ENCODE assay signal across 12 cellular contexts in genomic region chr4:142645478-142646108, GRCh38.
A peak's percentile ranks its signal among the peaks of the same experiment; 100 is the strongest.
DNase-seq lines count a peak whose midpoint lies in the region; ATAC-seq and TF ChIP-seq lines count a peak whose summit lies in the region.
"Had no signal": no experiment of that assay in that cellular context is flagged by ENCODE, and none has a peak within 500 bp of the region (broad histone marks: within the 10 kb centered on the region; RNA-seq: fewer than 3 reads in every experiment).

No MANE protein-coding gene starts in this region.

- H3K36me3 Mint-ChIP-seq in activated CD8-positive, alpha-beta memory T cell treated with anti-CD3 and anti-CD28 coated beads, Interleukin-2, amount 10 ng/mL, durations not matched to agents 7 days and 5 days = peaks cover 8% of the 10 kb centered on the region
- H3K36me3 Mint-ChIP-seq in activated naive CD8-positive, alpha-beta T cell treated with anti-CD3 and anti-CD28 coated beads, Interleukin-2, amount 10 ng/mL, durations not matched to agents 7 days and 5 days = peaks cover 25% of the 10 kb centered on the region
- peaks cover 20% of the 10 kb centered on the region for H3K36me3 Mint-ChIP-seq in neural crest cell (ENCODE audit: low read depth)

- peaks cover 8% of the 10 kb centered on the region for H3K4me1 Mint-ChIP-seq in activated CD8-positive, alpha-beta memory T cell treated with anti-CD3 and anti-CD28 coated beads, Interleukin-2, amount 10 ng/mL, durations not matched to agents 7 days and 5 days
- peaks cover 6% of the 10 kb centered on the region for H3K4me1 Mint-ChIP-seq in activated naive CD8-positive, alpha-beta T cell treated with anti-CD3 and anti-CD28 coated beads, Interleukin-2, amount 10 ng/mL, durations not matched to agents 7 days and 5 days
- H3K4me1 Mint-ChIP-seq in neural crest cell = peaks cover 10% of the 10 kb centered on the region

- H3K9me3 Mint-ChIP-seq in activated CD8-positive, alpha-beta memory T cell treated with anti-CD3 and anti-CD28 coated beads, Interleukin-2, amount 10 ng/mL, durations not matched to agents 7 days and 5 days (ENCODE audit: low read depth) = peaks cover 6% of the 10 kb centered on the region
- H3K9me3 Mint-ChIP-seq in activated naive CD8-positive, alpha-beta T cell treated with anti-CD3 and anti-CD28 coated beads, Interleukin-2, amount 10 ng/mL, durations not matched to agents 7 days and 5 days = peaks cover 24% of the 10 kb centered on the region
- peaks cover 14% of the 10 kb centered on the region for H3K9me3 Mint-ChIP-seq in neural crest cell

- CTCF ChIA-PET in activated CD8-positive, alpha-beta memory T cell treated with anti-CD3 and anti-CD28 coated beads, Interleukin-2, amount 10 ng/mL, durations not matched to agents 7 days and 5 days (lab: Charles Lee) = no interaction called here

- no peak for TF ChIP-seq CTCF in neural crest cell (conservative IDR thresholded peaks at IDR 0.05)

- no peaks in the 10 kb centered on the region for H3K27me3 Mint-ChIP-seq in activated CD8-positive, alpha-beta memory T cell treated with anti-CD3 and anti-CD28 coated beads, Interleukin-2, amount 10 ng/mL, durations not matched to agents 7 days and 5 days
- H3K27me3 Mint-ChIP-seq in activated naive CD8-positive, alpha-beta T cell treated with anti-CD3 and anti-CD28 coated beads, Interleukin-2, amount 10 ng/mL, durations not matched to agents 7 days and 5 days = no peaks in the 10 kb centered on the region
- no peaks in the 10 kb centered on the region for H3K27me3 Mint-ChIP-seq in neural crest cell (ENCODE audit: low read depth)

- peak; percentile 36 for ATAC-seq in activated CD8-positive, alpha-beta memory T cell treated with anti-CD3 and anti-CD28 coated beads, Interleukin-2, amount 10 ng/mL, durations not matched to agents 7 days and 5 days
- ATAC-seq in activated naive CD8-positive, alpha-beta T cell treated with anti-CD3 and anti-CD28 coated beads, Interleukin-2, amount 10 ng/mL, durations not matched to agents 7 days and 5 days (ENCODE audit: low read depth) = peak; percentile 81
- ATAC-seq: sciatic nerve had no signal

- POLR2A ChIA-PET in activated naive CD8-positive, alpha-beta T cell treated with anti-CD3 and anti-CD28 coated beads, Interleukin-2, amount 10 ng/mL, durations not matched to agents 7 days and 5 days (lab: Charles Lee) = no interaction called here

- no peak for DNase-seq in activated CD8-positive, alpha-beta memory T cell treated with anti-CD3 and anti-CD28 coated beads, Interleukin-2, amount 10 ng/mL, durations not matched to agents 7 days and 5 days
- no peak for DNase-seq in activated CD8-positive, alpha-beta memory T cell treated with anti-CD3 and anti-CD28 coated beads, Interleukin-2, amount 50 U/mL, for 48 hours
- DNase-seq in M059J (ENCODE audit: low read depth) = peak; percentile 4
- DNase-seq in activated naive CD8-positive, alpha-beta T cell treated with anti-CD3 and anti-CD28 coated beads, Interleukin-2, amount 10 ng/mL, durations not matched to agents 7 days and 5 days = no peak
- DNase-seq in neural crest cell (ENCODE audit: low read depth, low spot score) = no peak
- no peak for DNase-seq in NOMO-1 treated with DMSO at 0.1 percent for 48 hours (lab: John Stamatoyannopoulos, UW; ENCODE audit: unreplicated experiment)
- no peak for DNase-seq in NCI-H1436 treated with DMSO at 0.1 percent for 48 hours (lab: John Stamatoyannopoulos, UW)
- no peak for DNase-seq in cerebellar nuclear complex (lab: John Stamatoyannopoulos, UW)
- DNase-seq: ACHN, islet precursor cell, NCI-H1930 had no signal

- H3K27ac Mint-ChIP-seq in activated CD8-positive, alpha-beta memory T cell treated with anti-CD3 and anti-CD28 coated beads, Interleukin-2, amount 10 ng/mL, durations not matched to agents 7 days and 5 days = peak overlapping the region; percentile 55
- H3K27ac Mint-ChIP-seq in activated naive CD8-positive, alpha-beta T cell treated with anti-CD3 and anti-CD28 coated beads, Interleukin-2, amount 10 ng/mL, durations not matched to agents 7 days and 5 days = peak overlapping the region; percentile 73
- H3K27ac Mint-ChIP-seq in neural crest cell (ENCODE audit: unreplicated experiment) = peak overlapping the region; percentile 78

- H3K4me3 Mint-ChIP-seq in activated CD8-positive, alpha-beta memory T cell treated with anti-CD3 and anti-CD28 coated beads, Interleukin-2, amount 10 ng/mL, durations not matched to agents 7 days and 5 days = peak overlapping the region; percentile 27
- peak overlapping the region; percentile 43 for H3K4me3 Mint-ChIP-seq in activated naive CD8-positive, alpha-beta T cell treated with anti-CD3 and anti-CD28 coated beads, Interleukin-2, amount 10 ng/mL, durations not matched to agents 7 days and 5 days
- no peak overlapping the region for H3K4me3 Mint-ChIP-seq in neural crest cell
